12 cellular contexts compared by ENCODE assay signal in genomic region chr4:122812823-122813222, GRCh38. TPM values are rescaled to one million over a fixed set of nuclear protein-coding genes. Genes with fewer than 3 reads are reported as not detected.
DNase-seq lines count a peak whose midpoint lies in the region; ATAC-seq, FAIRE-seq and TF ChIP-seq lines count a peak whose summit lies in the region.
"Not testable (repeated sequence)": the region's sequence is repeated elsewhere in the genome, so short reads cannot be mapped to it uniquely, and the experiment has no call there.
"Had no signal": no experiment of that assay in that cellular context is flagged by ENCODE, and none has a peak within 500 bp of the region (broad histone marks: within the 10 kb centered on the region; RNA-seq: fewer than 3 reads in every experiment).

No MANE protein-coding gene starts in this region.

- TF ChIP-seq POLR2A in K562 (conservative IDR thresholded peaks at IDR 0.05); HepG2 (IDR thresholded peaks at IDR 0.05; ENCODE audit: insufficient read depth in 1 of 2, low read depth in 2 of 2, low read length in 2 of 2): not testable (repeated sequence)

- WGBS in K562 (ENCODE audit: insufficient coverage, low coverage, missing lambda C conversion rate), result 25% methylated on average over 2 of the region's 3 CpGs
- WGBS in HepG2 (ENCODE audit: low lambda C conversion rate), result 10% methylated on average over 3 of the region's 3 CpGs
- WGBS in mesenchymal stem cell, result 49% methylated on average over 2 of the region's 3 CpGs

- H4K91ac ChIP-seq in mesenchymal stem cell (ENCODE audit: low read length), result not testable (repeated sequence)

- not testable (repeated sequence) for H3K9me1 ChIP-seq in K562 (ENCODE audit: control insufficient read depth, insufficient read depth, low read length)

- not testable (repeated sequence) for TF ChIP-seq EP300 in K562 (IDR thresholded peaks at IDR 0.05; ENCODE audit: low read length); HepG2 (IDR thresholded peaks at IDR 0.05; ENCODE audit: low read depth in 2 of 2, low read length in 2 of 2); HepG2 (CRISPR knock-in tag; IDR thresholded peaks at IDR 0.05; ENCODE audit: borderline replicate concordance)

- H3K4me1 Mint-ChIP-seq in glutamatergic neuron (ENCODE audit: low read depth, unreplicated experiment), result not testable (repeated sequence)

- not testable (repeated sequence) for H2AFZ ChIP-seq in K562 (ENCODE audit: low read depth, low read length); HepG2 (ENCODE audit: low read length); mesenchymal stem cell (ENCODE audit: low read depth, low read length)

- POLR2A ChIA-PET in K562 (lab: Yijun Ruan, JAX); HepG2 (lab: Yijun Ruan, JAX): not testable (repeated sequence)

- not testable (repeated sequence) for H3K27ac ChIP-seq in K562 (ENCODE audit: extremely low read depth, low read depth, low read length); HepG2 (ENCODE audit: extremely low read length, insufficient read depth, low read length); mesenchymal stem cell (ENCODE audit: low read length, poor library complexity, severe bottlenecking)

- H3K4me3 Mint-ChIP-seq in glutamatergic neuron (ENCODE audit: unreplicated experiment), result not testable (repeated sequence)

- not testable (repeated sequence) for H2BK15ac ChIP-seq in mesenchymal stem cell (ENCODE audit: low read depth, poor library complexity, severe bottlenecking)

- DNase-seq in MG63; K562 (ENCODE audit: extremely low read depth in 1 of 4, low spot score in 3 of 4); glutamatergic neuron; HepG2 (ENCODE audit: low spot score); mesenchymal stem cell: not testable (repeated sequence)

- H3K14ac ChIP-seq in mesenchymal stem cell (ENCODE audit: low read length in 2 of 2), result not testable (repeated sequence)

- H3K4me3 ChIP-seq in MG63, result peak overlapping the region; percentile 26
- not testable (repeated sequence) for H3K4me3 ChIP-seq in K562; HepG2 (replicated peaks in 1 of 3; ENCODE audit: insufficient read depth in 1 of 3, low read depth in 2 of 3, low read length in 3 of 3); mesenchymal stem cell (ENCODE audit: insufficient read depth in 1 of 2, low read depth in 1 of 2, low read length in 2 of 2)

- H3K27me3 ChIP-seq in MG63; K562 (ENCODE audit: control insufficient read depth in 2 of 2, insufficient read depth in 2 of 2, low read length in 2 of 2); HepG2 (ENCODE audit: control insufficient read depth in 1 of 2, insufficient read depth in 2 of 2, low read length in 2 of 2); mesenchymal stem cell (ENCODE audit: control insufficient read depth in 1 of 2, insufficient read depth in 1 of 2, low read length in 2 of 2): not testable (repeated sequence)

- not testable (repeated sequence) for H4K20me1 ChIP-seq in K562 (replicated peaks; ENCODE audit: control insufficient read depth, insufficient read depth, low read length); HepG2 (ENCODE audit: insufficient read depth, low read length)

- H3K9me3 ChIP-seq in MG63; K562 (replicated peaks; ENCODE audit: control insufficient read depth, insufficient read depth, low read depth, low read length); HepG2 (ENCODE audit: low read length); mesenchymal stem cell (ENCODE audit: control insufficient read depth, low read length): not testable (repeated sequence)

- not testable (repeated sequence) for H2BK12ac ChIP-seq in mesenchymal stem cell (ENCODE audit: low read length in 2 of 2)

- not testable (repeated sequence) for ATAC-seq in K562, HepG2

- not testable (repeated sequence) for H3K18ac ChIP-seq in mesenchymal stem cell (ENCODE audit: low read depth in 1 of 2, low read length in 2 of 2)

- H3K4me2 ChIP-seq in K562 (ENCODE audit: insufficient read depth, low read length); HepG2 (ENCODE audit: low read depth, low read length): not testable (repeated sequence)
- H3K4me2 ChIP-seq in mesenchymal stem cell (ENCODE audit: low read length, poor library complexity, severe bottlenecking), result peak overlapping the region; percentile 41

- not testable (repeated sequence) for H3K9me3 Mint-ChIP-seq in glutamatergic neuron (ENCODE audit: unreplicated experiment)

- FAIRE-seq in K562 (lab: Jason Lieb, UNC); HepG2 (lab: Jason Lieb, UNC): not testable (repeated sequence)

- not testable (repeated sequence) for H3K79me1 ChIP-seq in mesenchymal stem cell (replicated peaks; ENCODE audit: low read length, poor library complexity, severe bottlenecking)

- not testable (repeated sequence) for H3K4me1 ChIP-seq in K562 (replicated peaks in 1 of 2; ENCODE audit: control insufficient read depth in 2 of 2, insufficient read depth in 2 of 2, low read length in 2 of 2); HepG2 (ENCODE audit: insufficient read depth, low read length); mesenchymal stem cell (ENCODE audit: control insufficient read depth, insufficient read depth, low read depth, low read length)

- CTCF ChIA-PET in K562 (lab: Yijun Ruan, JAX; ENCODE audit: low intra/inter-chr PET ratio); HepG2 (lab: Yijun Ruan, JAX; ENCODE audit: low intra/inter-chr PET ratio, low total read pairs): not testable (repeated sequence)

- not testable (repeated sequence) for H3K36me3 Mint-ChIP-seq in glutamatergic neuron (ENCODE audit: unreplicated experiment)

- H4K8ac ChIP-seq in mesenchymal stem cell (ENCODE audit: low read length), result not testable (repeated sequence)

- not testable (repeated sequence) for H3K36me3 ChIP-seq in MG63; K562 (ENCODE audit: control insufficient read depth, insufficient read depth, low read length); HepG2 (replicated peaks in 1 of 2; ENCODE audit: control insufficient read depth in 1 of 2, insufficient read depth in 2 of 2, low read length in 2 of 2); mesenchymal stem cell (ENCODE audit: control insufficient read depth in 1 of 2, insufficient read depth in 2 of 2, low read depth in 1 of 2, low read length in 2 of 2)

- H3K27me3 Mint-ChIP-seq in glutamatergic neuron (ENCODE audit: unreplicated experiment), result not testable (repeated sequence)

- not testable (repeated sequence) for H2AK5ac ChIP-seq in mesenchymal stem cell (ENCODE audit: low read length, severe bottlenecking)

- not testable (repeated sequence) for H3K9ac ChIP-seq in K562 (ENCODE audit: insufficient read depth in 1 of 2, low read depth in 2 of 2, low read length in 2 of 2); HepG2 (ENCODE audit: insufficient read depth, low read depth, low read length); mesenchymal stem cell (ENCODE audit: low read length)

- H3K79me2 ChIP-seq in K562 (ENCODE audit: control insufficient read depth, insufficient read depth, low read length); HepG2 (ENCODE audit: insufficient read depth, low read length): not testable (repeated sequence)

- in situ Hi-C loops in K562 (cut with MboI); HepG2 (cut with HindIII; ENCODE audit: extremely low pct_ligation_motif_present, low pct_unique_long_range_greater_than_20kb): not testable (repeated sequence)

- intact Hi-C loops in K562 (cut with micrococcal nuclease); HepG2 (cut with micrococcal nuclease; ENCODE audit: unreplicated experiment): not testable (repeated sequence)

- BruUV-seq in K562 (replicated peaks; lab: Mats Ljungman, UMichigan); HepG2 (replicated peaks; lab: Mats Ljungman, UMichigan): not testable (repeated sequence)

- TF ChIP-seq CTCF in K562 (IDR thresholded peaks at IDR 0.05 in 2 of 3, conservative IDR thresholded peaks at IDR 0.05 in 1 of 3; ENCODE audit: insufficient read depth in 2 of 3, low read depth in 1 of 3, low read length in 3 of 3); glutamatergic neuron (IDR thresholded peaks at IDR 0.05; ENCODE audit: partially characterized antibody, unreplicated experiment); HepG2 (CRISPR knock-in tag; IDR thresholded peaks at IDR 0.05): not testable (repeated sequence)

- not testable (repeated sequence) for H3K4ac ChIP-seq in mesenchymal stem cell (ENCODE audit: low read depth in 1 of 2, low read length in 2 of 2)

- H3K27ac Mint-ChIP-seq in glutamatergic neuron (ENCODE audit: unreplicated experiment), result peak overlapping the region; percentile 56

- not testable (repeated sequence) for TF ChIP-seq RAD21 in K562 (CRISPR knock-in tag; conservative IDR thresholded peaks at IDR 0.05 in 1 of 2, IDR thresholded peaks at IDR 0.05 in 1 of 2); HepG2 (CRISPR knock-in tag; IDR thresholded peaks at IDR 0.05)

- H2BK5ac ChIP-seq in mesenchymal stem cell (ENCODE audit: low read depth, low read length, poor library complexity, severe bottlenecking), result not testable (repeated sequence)

- H3K23ac ChIP-seq in mesenchymal stem cell (ENCODE audit: low read length in 2 of 2), result not testable (repeated sequence)

- not testable (repeated sequence) for H2BK120ac ChIP-seq in mesenchymal stem cell (ENCODE audit: low read depth, low read length)

RNA-seq across cellular contexts. Expression of gene FGF2, which starts 13.8 kb away (rescaled TPM):
- total RNA-seq in MG63 (2014; rRNA removed; shearing (Covaris generic); ENCODE audit: low replicate concordance), result 48.5 and 109 TPM in 2 replicates
- total RNA-seq in K562 (2011; cell fraction: chromatin; rRNA removed; ENCODE audit: low replicate concordance), result 4.9 and 13.3 TPM in 2 replicates
- 2.0 and 3.2 TPM in 2 replicates for total RNA-seq in K562 (2011; cell fraction: nucleolus; rRNA removed)
- 8.3 and 20.0 TPM in 2 replicates for total RNA-seq in K562 (2011; cell fraction: nucleoplasm; rRNA removed)
- 5.1 and 7.2 TPM in 2 replicates for total RNA-seq in K562 (2014; rRNA removed)
- total RNA-seq in K562 (2014; rRNA removed; fragmentation: Illumina TruSeq; extraction: Trizol), result 11.9 and 13.5 TPM in 2 replicates
- 9.1 and 10.8 TPM in 2 replicates for total RNA-seq in K562 (2015; rRNA removed; fragmentation: Illumina TruSeq; extraction: Trizol)
- 16.4 and 19.4 TPM in 2 replicates for total RNA-seq in K562 (2021)
- polyA plus RNA-seq in K562 (2011; rRNA removed), result 7.9 and 15.1 TPM in 2 replicates
- polyA plus RNA-seq in K562 (2011; cell fraction: cytosol; rRNA removed), result 2.6 and 4.0 TPM in 2 replicates
- 4.9 and 6.5 TPM in 2 replicates for polyA plus RNA-seq in K562 (2011; cell fraction: nucleus; rRNA removed)
- 6.8 and 7.1 TPM in 2 replicates for polyA plus RNA-seq in K562 (2012)
- 8.3 and 9.2 TPM in 2 replicates for polyA plus RNA-seq in K562 (2014; fragmentation: Illumina TruSeq; extraction: Trizol)
- 1 to 10 TPM; 2.5 to 2.6 TPM for polyA plus RNA-seq in K562 (2014; fragmentation: Nextera tagmentation; extraction: Ambion mirVana)
- 7.8 and 8.1 TPM in 2 replicates for polyA plus RNA-seq in K562 (2014; rRNA removed)
- polyA minus RNA-seq in K562 (2011; rRNA and poly(A)+ RNA removed), result 11.7 and 16.9 TPM in 2 replicates
- 4.3 and 7.2 TPM in 2 replicates for polyA minus RNA-seq in K562 (2011; cell fraction: cytosol; rRNA and poly(A)+ RNA removed)
- polyA minus RNA-seq in K562 (2011; cell fraction: nucleus; rRNA and poly(A)+ RNA removed), result 5.8 and 9.7 TPM in 2 replicates
- total RNA-seq in glutamatergic neuron (ENCODE audit: unreplicated experiment), result 2.9 TPM
- 0.02 and 0.04 TPM in 2 replicates for total RNA-seq in HepG2 (2016; rRNA removed; fragmentation: Illumina TruSeq; extraction: Trizol)
- not detected in 2 replicates for total RNA-seq in HepG2 (2016; cell fraction: cytosol; rRNA removed; fragmentation: Illumina TruSeq; extraction: Trizol; ENCODE audit: low read depth)
- total RNA-seq in HepG2 (2016; cell fraction: insoluble cytoplasmic fraction; rRNA removed; fragmentation: Illumina TruSeq; extraction: Trizol), result 0.02 and 0.03 TPM in 2 replicates
- total RNA-seq in HepG2 (2016; cell fraction: membrane; rRNA removed; fragmentation: Illumina TruSeq; extraction: Trizol), result 0.03 TPM in 1 of 2 replicates, not detected in the other
- 0.09 TPM in 1 of 2 replicates, not detected in the other for total RNA-seq in HepG2 (2016; cell fraction: nucleus; rRNA removed; fragmentation: Illumina TruSeq; extraction: Trizol)
- 0.01 TPM in 2 replicates for polyA plus RNA-seq in HepG2 (2011; rRNA removed)
- 0.01 and 0.03 TPM in 2 replicates for polyA plus RNA-seq in HepG2 (2011; cell fraction: cytosol; rRNA removed)
- not detected in 2 replicates for polyA plus RNA-seq in HepG2 (2011; cell fraction: nucleus; rRNA removed)
- 0.03 TPM in 1 of 2 replicates, not detected in the other for polyA plus RNA-seq in HepG2 (2012)
- polyA plus RNA-seq in HepG2 (2016; cell fraction: cytosol; fragmentation: Illumina TruSeq; extraction: Trizol; ENCODE audit: low read depth), result not detected in 2 replicates
- 0.11 TPM in 1 of 2 replicates, not detected in the other for polyA plus RNA-seq in HepG2 (2016; cell fraction: insoluble cytoplasmic fraction; fragmentation: Illumina TruSeq; extraction: Trizol; ENCODE audit: low read depth)
- polyA plus RNA-seq in HepG2 (2016; cell fraction: membrane; fragmentation: Illumina TruSeq; extraction: Trizol; ENCODE audit: low read depth), result not detected in 2 replicates
- 0.07 TPM in 1 of 2 replicates, not detected in the other for polyA plus RNA-seq in HepG2 (2016; cell fraction: nucleus; fragmentation: Illumina TruSeq; extraction: Trizol; ENCODE audit: insufficient read depth, low read depth)
- polyA minus RNA-seq in HepG2 (2011; rRNA and poly(A)+ RNA removed; ENCODE audit: low replicate concordance), result 0.06 and 4.7 TPM in 2 replicates
- not detected in 2 replicates for polyA minus RNA-seq in HepG2 (2011; cell fraction: cytosol; rRNA and poly(A)+ RNA removed)
- 0.12 TPM in 1 of 2 replicates, not detected in the other for polyA minus RNA-seq in HepG2 (2011; cell fraction: nucleus; rRNA and poly(A)+ RNA removed)
- polyA plus RNA-seq in mesenchymal stem cell (2013, experiment 1 of 2), result 10.4 TPM
- polyA plus RNA-seq in mesenchymal stem cell (2013, experiment 2 of 2), result 10.7 TPM
- total RNA-seq: B cell; CD4-positive, alpha-beta memory T cell; CD4-positive, alpha-beta T cell; CD4-positive, CD25-positive, alpha-beta regulatory T cell; CD8-positive, alpha-beta T cell had no signal
- polyA plus RNA-seq: CD14-positive monocyte; CD4-positive, alpha-beta memory T cell; CD4-positive, CD25-positive, alpha-beta regulatory T cell; CD8-positive, alpha-beta memory T cell had no signal
